In the genomic region with DNA sequence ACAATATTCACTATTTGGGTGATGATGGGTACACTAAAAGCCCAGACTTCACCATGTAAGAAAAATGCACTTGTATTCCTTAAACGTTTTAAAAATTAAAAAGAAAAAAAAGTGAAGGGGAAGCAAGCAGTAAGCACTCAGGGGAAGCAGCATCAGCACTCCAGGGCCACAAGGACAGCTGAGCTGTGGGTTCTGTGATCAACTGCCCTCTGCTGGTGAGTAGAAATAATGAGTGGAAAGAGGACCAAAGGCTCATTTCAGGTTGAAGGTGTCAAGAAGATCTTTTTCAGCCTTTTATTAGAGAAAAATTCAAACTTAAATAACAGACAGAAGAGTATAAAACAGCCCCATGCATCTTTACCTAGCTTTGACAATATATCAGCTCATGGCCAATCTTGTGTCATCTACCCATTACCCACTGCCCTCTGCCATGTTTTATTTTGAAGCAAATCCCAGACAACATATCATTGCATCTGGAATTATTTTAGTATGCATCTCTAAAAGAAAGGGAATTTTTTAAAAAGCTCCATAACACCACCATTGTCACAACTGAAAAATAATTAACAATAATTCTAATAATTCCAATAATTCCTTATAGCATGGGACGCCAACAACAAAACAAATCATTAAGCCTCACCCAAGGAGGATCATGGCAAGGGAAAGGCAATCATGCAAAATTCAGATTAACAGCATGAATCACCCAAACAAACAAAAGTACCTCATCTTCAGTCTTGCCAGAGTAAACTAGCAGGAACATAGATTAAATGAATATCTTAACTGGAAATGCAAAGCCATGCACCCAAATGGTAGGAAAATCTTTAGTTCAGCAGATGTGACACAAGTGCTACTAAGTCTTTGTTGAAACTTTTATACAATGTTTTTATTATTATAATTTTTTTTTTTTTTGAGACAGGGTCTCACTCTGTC, we compare ENCODE assay signal across 8 cellular contexts. TPM values are rescaled to one million over a fixed set of nuclear protein-coding genes. Genes with fewer than 3 reads are reported as not detected.
DNase-seq lines count a peak whose midpoint lies in the region; ATAC-seq and TF ChIP-seq lines count a peak whose summit lies in the region.

No MANE protein-coding gene starts in this region.

- no peak overlapping the region for H3K4me2 ChIP-seq in neural progenitor cell

- ATAC-seq in HG02678 (IDR thresholded peaks at IDR 0.05; ENCODE audit: unreplicated experiment) (peak; percentile 44), HG02623 (IDR thresholded peaks at IDR 0.05; ENCODE audit: unreplicated experiment) (no peak)

- H2AFZ ChIP-seq in neural progenitor cell (replicated peaks): no peak overlapping the region

- peaks cover 55% of the 10 kb centered on the region for H3K36me3 Mint-ChIP-seq in neural progenitor cell

- no peak overlapping the region for H3K4me3 Mint-ChIP-seq in neural progenitor cell

- no peaks in the 10 kb centered on the region for H3F3A ChIP-seq in neural progenitor cell (ENCODE audit: low read depth)

- no peak overlapping the region for H3K27ac Mint-ChIP-seq in neural progenitor cell

- H3K4me3 ChIP-seq in fibroblast of pulmonary artery (replicated peaks; ENCODE audit: low read depth, low read length) (no peak overlapping the region), neural progenitor cell (no peak overlapping the region)

- H3K27me3 Mint-ChIP-seq in neural progenitor cell (ENCODE audit: insufficient read depth, low read depth): no peaks in the 10 kb centered on the region

- H3K79me2 ChIP-seq in neural progenitor cell (ENCODE audit: low read depth): no peaks in the 10 kb centered on the region

- no peak overlapping the region for H3K9ac ChIP-seq in neural progenitor cell

- DNase-seq in SIG-M5 treated with dmso at 0.1 percent for 504 hours (lab: John Stamatoyannopoulos, UW; ENCODE audit: unreplicated experiment) (peak; percentile 81), SIG-M5 (lab: John Stamatoyannopoulos, UW) (no peak), NCI-H526 treated with DMSO at 0.1 percent for 48 hours (lab: John Stamatoyannopoulos, UW) (peak; percentile 20), fibroblast of pulmonary artery (ENCODE audit: low read depth) (peak; percentile 75), neural progenitor cell (ENCODE audit: low spot score) (peak; percentile 73)
- DNase-seq in activated CD8-positive, alpha-beta memory T cell treated with anti-CD3 and anti-CD28 coated beads, Interleukin-2, amount 50 U/mL, for 4 hours: peak; percentile 18

- H3K9me3 Mint-ChIP-seq in neural progenitor cell: peaks cover 6% of the 10 kb centered on the region

- no peaks in the 10 kb centered on the region for H3K27me3 ChIP-seq in neural progenitor cell

- no peaks in the 10 kb centered on the region for H3K9me3 ChIP-seq in neural progenitor cell (ENCODE audit: low read depth)

- H3K27ac ChIP-seq in neural progenitor cell: no peak overlapping the region

- H3K4me1 ChIP-seq in neural progenitor cell: no peaks in the 10 kb centered on the region

- peaks cover 2% of the 10 kb centered on the region for H4K20me1 ChIP-seq in neural progenitor cell (ENCODE audit: low read depth)

- H3K4me1 Mint-ChIP-seq in neural progenitor cell: no peaks in the 10 kb centered on the region

- peaks cover 5% of the 10 kb centered on the region for H3K36me3 ChIP-seq in neural progenitor cell

- peak; percentile 82 for TF ChIP-seq CTCF in fibroblast of pulmonary artery (IDR thresholded peaks at IDR 0.05; ENCODE audit: low read length, missing control alignments)
- TF ChIP-seq CTCF in neural progenitor cell (IDR thresholded peaks at IDR 0.05): peak; percentile 85

RNA-seq across cellular contexts. Expression of gene TAMM41, which starts 42.4 kb away (rescaled TPM):
- total RNA-seq in neural progenitor cell (ENCODE audit: low replicate concordance): 15.6 and 22.5 TPM in 2 replicates
